In the genomic region with DNA sequence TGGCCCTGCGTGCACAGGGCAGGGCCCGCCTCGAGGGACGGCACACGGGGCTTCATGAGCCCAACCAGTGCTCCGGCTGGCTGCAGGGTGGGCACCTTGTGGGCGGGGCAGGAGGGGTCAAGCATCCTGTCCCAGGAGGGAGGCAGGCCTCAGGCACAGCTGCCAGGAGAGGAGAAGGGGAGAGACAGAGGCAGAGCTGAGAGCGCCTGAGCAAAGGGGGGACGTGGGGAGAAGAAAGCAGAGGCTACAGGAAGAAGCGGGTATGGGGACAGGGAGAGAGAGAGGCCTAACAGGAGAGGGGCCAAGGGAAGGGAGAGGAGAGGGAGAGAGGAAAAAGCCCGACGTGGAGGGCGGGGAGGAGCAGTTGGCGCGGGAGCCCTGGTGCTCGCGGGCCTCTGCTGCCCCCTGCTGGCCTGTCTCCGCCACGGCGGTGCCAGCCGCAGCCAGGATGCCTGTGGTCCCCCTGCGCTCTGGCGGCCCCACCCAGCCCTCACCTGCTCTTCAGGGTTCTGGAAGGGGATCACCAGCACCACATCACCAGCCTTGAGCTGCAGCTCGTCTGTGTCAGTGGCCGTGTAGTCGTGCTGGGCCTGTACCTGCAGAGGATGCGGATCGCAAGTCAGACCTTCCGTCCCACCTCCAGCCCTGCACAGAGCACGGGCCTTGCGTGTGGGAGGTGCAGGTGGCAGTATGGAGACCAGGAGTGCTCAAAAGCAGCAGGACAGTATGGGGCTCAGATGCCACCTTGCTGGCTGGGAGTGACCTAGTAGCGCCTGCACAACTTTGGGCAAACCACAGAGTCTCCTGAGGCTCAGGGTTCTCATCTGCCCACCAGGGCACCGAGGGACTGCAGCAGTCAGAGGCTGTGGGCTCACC, we compare ENCODE assay signal across 8 cellular contexts. TPM values are rescaled to one million over a fixed set of nuclear protein-coding genes. Genes with fewer than 3 reads are reported as not detected.
DNase-seq lines count a peak whose midpoint lies in the region; ATAC-seq and TF ChIP-seq lines count a peak whose summit lies in the region.

No MANE protein-coding gene starts in this region.

- no peak for DNase-seq in AG09309 (ENCODE audit: low read depth)
- DNase-seq in NT2/D1 (ENCODE audit: low read depth, low spot score) = peak; percentile 48
- peak; percentile 59 for DNase-seq in activated T-cell treated with anti-CD3 and anti-CD28 coated beads, Interleukin-2, amount 50 U/mL, for 4 hours
- peak; percentile 69 to 80 for DNase-seq in suprapubic skin (ENCODE audit: low spot score in 2 of 2)

- H3K27me3 ChIP-seq in NT2/D1 (ENCODE audit: insufficient read depth, insufficient read length) = no peaks in the 10 kb centered on the region
- H3K27me3 ChIP-seq in suprapubic skin = no peaks in the 10 kb centered on the region

- H3K4me3 Mint-ChIP-seq in activated T-cell treated with anti-CD3 and anti-CD28 coated beads, Interleukin-2, amount 50 U/mL, for 4 hours = no peak overlapping the region
- H3K4me3 Mint-ChIP-seq in nephron = no peak overlapping the region

- in situ Hi-C loops in GM18951 (cut with MboI; ENCODE audit: low sequenced_read_pairs, unreplicated experiment) = no loop called here

- peaks cover 2% of the 10 kb centered on the region for H3K9me3 Mint-ChIP-seq in activated T-cell treated with anti-CD3 and anti-CD28 coated beads, Interleukin-2, amount 50 U/mL, for 4 hours
- H3K9me3 Mint-ChIP-seq in nephron = no peaks in the 10 kb centered on the region

- H3K36me3 Mint-ChIP-seq in activated T-cell treated with anti-CD3 and anti-CD28 coated beads, Interleukin-2, amount 50 U/mL, for 4 hours (ENCODE audit: insufficient read depth) = peaks cover 11% of the 10 kb centered on the region
- peaks cover 7% of the 10 kb centered on the region for H3K36me3 Mint-ChIP-seq in nephron (ENCODE audit: low read depth)

- H3K4me3 ChIP-seq in AG09309 (ENCODE audit: control insufficient read depth, low read depth, low read length) (no peak overlapping the region), NT2/D1 (ENCODE audit: insufficient read length, low read depth) (no peak overlapping the region), suprapubic skin (no peak overlapping the region)

- H3K27ac ChIP-seq in suprapubic skin = no peak overlapping the region

- no peak for TF ChIP-seq EP300 in suprapubic skin (IDR thresholded peaks at IDR 0.05)

- H3K4me1 ChIP-seq in NT2/D1 (ENCODE audit: insufficient read depth, insufficient read length) (peaks cover 33% of the 10 kb centered on the region), suprapubic skin (peaks cover 16% of the 10 kb centered on the region)

- H3K9ac ChIP-seq in NT2/D1 (ENCODE audit: insufficient read length, low read depth) = peak overlapping the region; percentile 17

- peak; percentile 54 for ATAC-seq in HG03342 (IDR thresholded peaks at IDR 0.05; ENCODE audit: unreplicated experiment)
- peak; percentile 83 to 86 for ATAC-seq in activated T-cell treated with anti-CD3 and anti-CD28 coated beads, Interleukin-2, amount 50 U/mL, for 4 hours
- ATAC-seq in esophagus mucosa = peak; percentile 64

- peak; percentile 19 for TF ChIP-seq POLR2A in GM18951 (IDR thresholded peaks at IDR 0.05; ENCODE audit: extremely low read depth, insufficient read depth, insufficient read length)
- TF ChIP-seq POLR2A in suprapubic skin (IDR thresholded peaks at IDR 0.05) = no peak

- peaks cover 2% of the 10 kb centered on the region for H3K4me1 Mint-ChIP-seq in activated T-cell treated with anti-CD3 and anti-CD28 coated beads, Interleukin-2, amount 50 U/mL, for 4 hours (ENCODE audit: low read depth)
- peaks cover 26% of the 10 kb centered on the region for H3K4me1 Mint-ChIP-seq in nephron

- 37% methylated on average over 19 of the region's 33 CpGs for WGBS in suprapubic skin

- peak; percentile 82 for TF ChIP-seq CTCF in AG09309 (IDR thresholded peaks at IDR 0.05; ENCODE audit: control insufficient read depth, insufficient read depth, low read depth, low read length, missing control alignments)
- TF ChIP-seq CTCF in nephron (IDR thresholded peaks at IDR 0.05; ENCODE audit: unreplicated experiment in 3 of 3) = peak; percentile 96 to 97 (median 96)
- TF ChIP-seq CTCF in suprapubic skin (IDR thresholded peaks at IDR 0.05) = peak; percentile 56 to 98

- H3K9me3 ChIP-seq in NT2/D1 (ENCODE audit: insufficient read depth, low read length) (no peaks in the 10 kb centered on the region), suprapubic skin (no peaks in the 10 kb centered on the region)

- peak overlapping the region; percentile 51 to 78 (median 62) for H3K27ac Mint-ChIP-seq in nephron

- no peaks in the 10 kb centered on the region for H3K27me3 Mint-ChIP-seq in activated T-cell treated with anti-CD3 and anti-CD28 coated beads, Interleukin-2, amount 50 U/mL, for 4 hours (ENCODE audit: low read depth)
- H3K27me3 Mint-ChIP-seq in nephron (ENCODE audit: low read depth) = no peaks in the 10 kb centered on the region

- peaks cover 40% of the 10 kb centered on the region for H3K36me3 ChIP-seq in NT2/D1 (ENCODE audit: insufficient read depth, insufficient read length, low read length)
- H3K36me3 ChIP-seq in suprapubic skin = peaks cover 5% of the 10 kb centered on the region

RNA-seq across cellular contexts. Expression of a gene that starts 56.8 kb away (rescaled TPM):
- 10 to 100 TPM; 30.3 to 34.6 (median 32.7) TPM for total RNA-seq in activated T-cell treated with anti-CD3 and anti-CD28 coated beads, Interleukin-2, amount 50 U/mL, for 4 hours
- total RNA-seq in esophagus mucosa (4.5 TPM), suprapubic skin (10 to 100 TPM in 1 of 4 donors, 1 to 10 TPM in 3; 5.6 to 13.3 (median 8.8) TPM)
